Comparison of ENCODE assay signal across 8 cellular contexts in genomic region chr9:131255731-131256197, GRCh38. TPM values are rescaled to one million over a fixed set of nuclear protein-coding genes. Genes with fewer than 3 reads are reported as not detected.
A peak's percentile ranks its signal among the peaks of the same experiment; 100 is the strongest.
DNase-seq lines count a peak whose midpoint lies in the region; ATAC-seq and TF ChIP-seq lines count a peak whose summit lies in the region.

No MANE protein-coding gene starts in this region.

- TF ChIP-seq POLR2A in heart left ventricle (IDR thresholded peaks at IDR 0.05), result no peak
- no peak for TF ChIP-seq POLR2A in spleen (IDR thresholded peaks at IDR 0.05)

- no TSS peak for BruUV-seq in Calu3 (replicated peaks; lab: Mats Ljungman, UMichigan)

- ATAC-seq in GM21423 (IDR thresholded peaks at IDR 0.05; ENCODE audit: unreplicated experiment) (peak; percentile 4), heart left ventricle (no peak), GM19463 (IDR thresholded peaks at IDR 0.05; ENCODE audit: unreplicated experiment) (no peak), GM21786 (IDR thresholded peaks at IDR 0.05; ENCODE audit: unreplicated experiment) (no peak)

- 0 out of 4 replicates have a peak overlapping the region, but pooled peaks of 1 of the 2 experiments have one; percentile 23 for H3K27ac ChIP-seq in SK-N-SH (ENCODE audit: low read depth in 2 of 2, low read length in 1 of 2)
- peak overlapping the region in 11 of 12 donors; percentile 67 to 97 (median 83) for H3K27ac ChIP-seq in heart left ventricle
- peak overlapping the region; percentile 82 to 95 (median 90) for H3K27ac ChIP-seq in spleen

- no peaks in the 10 kb centered on the region for H3K4me1 Mint-ChIP-seq in Calu3 (ENCODE audit: low read depth, unreplicated experiment)

- intact Hi-C loops in heart left ventricle (cut with DNase I), result no loop called here
- intact Hi-C loops in spleen (cut with DNase I; ENCODE audit: low total_unique reads), result no loop called here
- intact Hi-C loops in Calu3 (cut with micrococcal nuclease; ENCODE audit: unreplicated experiment), result no loop called here

- no peaks in the 10 kb centered on the region for H3K36me3 Mint-ChIP-seq in Calu3 (ENCODE audit: insufficient read depth, unreplicated experiment)

- H3K9ac ChIP-seq in SK-N-SH, result no peak overlapping the region

- no peak overlapping the region for H3K27ac Mint-ChIP-seq in Calu3 (ENCODE audit: unreplicated experiment)

- no peak overlapping the region for H3K4me2 ChIP-seq in SK-N-SH

- no peaks in the 10 kb centered on the region for H4K20me1 ChIP-seq in SK-N-SH (ENCODE audit: insufficient read depth)

- no peak for DNase-seq in SK-N-SH
- DNase-seq in heart left ventricle, result peak in 4 of 5 donors; percentile 21 to 57 (median 38)
- peak; percentile 81 for DNase-seq in spleen
- DNase-seq in Calu3, result no peak
- no peak for DNase-seq in NCI-H748 treated with DMSO at 0.1 percent for 48 hours (lab: John Stamatoyannopoulos, UW)

- peaks cover 9% of the 10 kb centered on the region for H3F3A ChIP-seq in SK-N-SH (replicated peaks; ENCODE audit: insufficient read depth)

- H3K9me2 ChIP-seq in SK-N-SH, result no peaks in the 10 kb centered on the region

- CTCF ChIA-PET in SK-N-SH (lab: Yijun Ruan, JAX) (interaction anchor here (1.4 to 2.7 kb wide), 2 partner anchors 26 to 80 kb away, joined by 4 to 10 read pairs; no protein-coding TSS in a partner anchor), Calu3 (lab: Charles Lee) (interaction anchor here (0.5 to 0.7 kb wide), 3 partner anchors 80 to 500 kb away, joined by 3 to 10 read pairs (median 4); no protein-coding TSS in a partner anchor)

- H3K27me3 ChIP-seq in SK-N-SH (ENCODE audit: insufficient read depth) (no peaks in the 10 kb centered on the region), heart left ventricle (no peaks in the 10 kb centered on the region), spleen (replicated peaks in 1 of 7) (no peaks in the 10 kb centered on the region)

- H3K4me3 ChIP-seq in SK-N-SH (ENCODE audit: low read depth in 2 of 2, low read length in 1 of 2), result no peak overlapping the region
- peak overlapping the region in 2 of 12 donors; percentile 10 to 30 for H3K4me3 ChIP-seq in heart left ventricle
- H3K4me3 ChIP-seq in spleen, result peak overlapping the region in 6 of 8 donors; percentile 17 to 65 (median 38)

- POLR2A ChIA-PET in SK-N-SH (lab: Yijun Ruan, JAX), result no interaction called here

- H3K79me2 ChIP-seq in SK-N-SH (ENCODE audit: insufficient read depth), result no peaks in the 10 kb centered on the region

- peaks cover 20% of the 10 kb centered on the region for H3K27me3 Mint-ChIP-seq in Calu3 (ENCODE audit: unreplicated experiment)

- H3K4me1 ChIP-seq in SK-N-SH (ENCODE audit: control insufficient read depth in 1 of 2, insufficient read depth in 2 of 2, low read depth in 1 of 2, low read length in 1 of 2) (peaks cover 5 to 11% of the 10 kb centered on the region in 2 experiments; a peak in 2 of 4 replicates), heart left ventricle (peaks cover 0 to 74% (median 41%) of the 10 kb centered on the region in 12 donors), spleen (peaks cover 29 to 100% (median 69%) of the 10 kb centered on the region in 6 donors)

- no peak overlapping the region for H3K4me3 Mint-ChIP-seq in Calu3 (ENCODE audit: low read depth, unreplicated experiment)

- H3K9me3 ChIP-seq in SK-N-SH (no peaks in the 10 kb centered on the region), heart left ventricle (no peaks in the 10 kb centered on the region), spleen (no peaks in the 10 kb centered on the region)

- H2AFZ ChIP-seq in SK-N-SH (ENCODE audit: low read depth), result peak overlapping the region; percentile 96; the same call in 1 of the 2 replicates

- no peak for TF ChIP-seq EP300 in SK-N-SH (IDR thresholded peaks at IDR 0.05; ENCODE audit: borderline replicate concordance in 1 of 2, low read depth in 1 of 2, low read length in 1 of 2)

- H3K36me3 ChIP-seq in SK-N-SH (replicated peaks in 1 of 2; ENCODE audit: control insufficient read depth in 1 of 2, insufficient read depth in 2 of 2, low read length in 1 of 2) (no peaks in the 10 kb centered on the region), heart left ventricle (peaks cover 0 to 28% (median 23%) of the 10 kb centered on the region in 9 donors), spleen (peaks cover 0 to 34% (median 22%) of the 10 kb centered on the region in 6 donors)

- no peak for TF ChIP-seq RAD21 in SK-N-SH (IDR thresholded peaks at IDR 0.05; ENCODE audit: low read length)

- WGBS in SK-N-SH (ENCODE audit: low lambda C conversion rate), result 97% methylated on average over 5 of the region's 7 CpGs
- 48 to 60% (median 53%) methylated on average over 7 of the region's 7 CpGs for WGBS in heart left ventricle, 4 donors
- WGBS in spleen, 5 donors, result 21 to 39% (median 37%) methylated on average over 5 to 7 of the region's 7 CpGs

- TF ChIP-seq CTCF in SK-N-SH (IDR thresholded peaks at IDR 0.05) (no peak), heart left ventricle (IDR thresholded peaks at IDR 0.05) (no peak), spleen (IDR thresholded peaks at IDR 0.05 in 8 of 11, conservative IDR thresholded peaks at IDR 0.05 in 3 of 11) (no peak), Calu3 (IDR thresholded peaks at IDR 0.05; ENCODE audit: unreplicated experiment) (no peak)

- no peaks in the 10 kb centered on the region for H3K9me3 Mint-ChIP-seq in Calu3 (ENCODE audit: low read depth, unreplicated experiment)

TF ChIP-seq in SK-N-SH, 30 proteins besides CTCF, POLR2A, EP300 and RAD21:
- TF ChIP-seq RXRA (IDR thresholded peaks at IDR 0.05; ENCODE audit: borderline replicate concordance, low read depth) (no peak), FOXJ3 (CRISPR knock-in tag; IDR thresholded peaks at IDR 0.05) (no peak), GATA2 (CRISPR knock-in tag; IDR thresholded peaks at IDR 0.05) (no peak), GABPA (IDR thresholded peaks at IDR 0.05; ENCODE audit: low read depth) (no peak), RCOR1 (IDR thresholded peaks at IDR 0.05; ENCODE audit: low read length) (no peak), ELF1 (IDR thresholded peaks at IDR 0.05) (no peak), TAF1 (IDR thresholded peaks at IDR 0.05; ENCODE audit: borderline replicate concordance, low read depth, low read length) (no peak), MXI1 (IDR thresholded peaks at IDR 0.05; ENCODE audit: low read depth, low read length) (no peak), JUND (IDR thresholded peaks at IDR 0.05) (no peak)

RNA-seq across cellular contexts. Expression of gene FAM78A, which starts 20.5 kb away (rescaled TPM):
- polyA plus RNA-seq in SK-N-SH (2012; rRNA removed) (1.0 and 1.5 TPM in 2 replicates), heart left ventricle (10 to 100 TPM; 13.6 to 37.9 TPM), spleen (10 to 100 TPM; 17.0 to 26.1 (median 17.4) TPM)
- 0.37 and 1.1 TPM in 2 replicates for polyA plus RNA-seq in SK-N-SH (2012; cell fraction: cytosol; rRNA removed)
- polyA plus RNA-seq in SK-N-SH (2012; cell fraction: nucleus; rRNA removed), result 1.00 and 1.3 TPM in 2 replicates
- total RNA-seq in heart left ventricle (10 to 100 TPM; 24.8 to 36.0 (median 33.4) TPM), spleen (10 to 100 TPM; 23.3 to 40.3 (median 32.3) TPM), Calu3 (2022) (not detected in 2 replicates)

RNA-seq across cellular contexts. Expression of gene PLPP7, which starts 33.8 kb away (rescaled TPM):
- polyA plus RNA-seq in SK-N-SH (2012; rRNA removed) (8.6 and 8.8 TPM in 2 replicates), heart left ventricle (100 to 1,000 TPM in 1 of 2 donors, 10 to 100 TPM in 1; 56.1 to 166 TPM), spleen (1 to 10 TPM; 1.1 to 2.1 (median 1.3) TPM)
- polyA plus RNA-seq in SK-N-SH (2012; cell fraction: cytosol; rRNA removed), result 4.0 and 6.4 TPM in 2 replicates
- polyA plus RNA-seq in SK-N-SH (2012; cell fraction: nucleus; rRNA removed), result 8.9 and 10.5 TPM in 2 replicates
- total RNA-seq in heart left ventricle (100 to 1,000 TPM in 6 of 9 donors, 10 to 100 TPM in 3; 78.8 to 293 (median 109) TPM), spleen (1 to 10 TPM; 2.3 to 3.8 (median 3.1) TPM), Calu3 (2022) (not detected in 2 replicates)

Comparison
In these comparisons a context has a peak if more than half of its experiments do, and no peak if none do; other contexts are left out.
1. DNase-seq: peak in heart left ventricle (4 of 5) and spleen (single experiment); none in SK-N-SH (single experiment), Calu3 (single experiment) and NCI-H748 treated with DMSO at 0.1 percent for 48 hours (single experiment).
2. H3K4me3 ChIP-seq: peak in spleen (6 of 8); none in SK-N-SH (0 of 2).
3. RNA of gene FAM78A, which starts 20.5 kb away (total RNA-seq): 24.8 to 36.0 TPM in heart left ventricle and 23.3 to 40.3 TPM in spleen; not detected in Calu3; every median in the first group is over 10 times any median in the second.
4. RNA of gene PLPP7, which starts 33.8 kb away (total RNA-seq): 78.8 to 293 TPM in heart left ventricle; 2.3 to 3.8 TPM in spleen and not detected in Calu3; every median in the first group is over 10 times any median in the second.